Comparison of ENCODE assay signal across 9 cellular contexts in the genomic region with DNA sequence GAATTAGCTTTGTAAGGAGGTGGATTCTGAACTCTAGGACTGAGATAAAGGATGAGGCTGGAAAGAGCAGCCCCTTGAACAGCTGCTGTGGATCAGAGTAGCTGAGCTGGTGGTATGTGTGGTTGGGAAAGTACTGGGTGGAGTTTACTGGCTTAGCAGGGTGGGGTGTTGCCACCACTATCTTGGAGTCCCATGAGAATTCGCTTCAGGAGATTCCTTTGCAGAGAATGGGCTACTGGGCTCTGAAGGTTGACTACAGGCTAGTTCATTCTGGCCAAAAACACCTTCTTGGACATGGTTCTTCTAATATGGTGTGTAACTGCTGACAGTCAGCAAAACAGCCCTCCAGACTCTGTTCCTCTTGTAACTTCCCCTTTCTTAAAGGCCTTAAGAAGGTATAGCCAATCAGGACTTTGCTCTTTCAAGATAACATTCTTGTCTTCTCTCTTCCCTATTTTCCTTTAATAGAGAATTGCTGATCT. TPM values are rescaled to one million over a fixed set of nuclear protein-coding genes. Genes with fewer than 3 reads are reported as not detected.
A peak's percentile ranks its signal among the peaks of the same experiment; 100 is the strongest.
DNase-seq lines count a peak whose midpoint lies in the region; ATAC-seq and FAIRE-seq lines count a peak whose summit lies in the region.
"Had no signal": no experiment of that assay in that cellular context is flagged by ENCODE, and none has a peak within 500 bp of the region (broad histone marks: within the 10 kb centered on the region; RNA-seq: fewer than 3 reads in every experiment).

No MANE protein-coding gene starts in this region.

- H3K14ac ChIP-seq in neuronal stem cell (ENCODE audit: low read length), result no peak overlapping the region

- DNase-seq in GM18507 (ENCODE audit: extremely low spot score, insufficient read length, low read depth), result peak; percentile 30
- peak; percentile 84 for DNase-seq in RPMI8226
- DNase-seq in left lobe of liver (ENCODE audit: low spot score), result no peak
- no peak for DNase-seq in NCI-H2171 (lab: John Stamatoyannopoulos, UW)
- no peak for DNase-seq in effector CD4-positive, alpha-beta T cell
- no peak for DNase-seq in COR-L47 (lab: John Stamatoyannopoulos, UW)
- DNase-seq in neuronal stem cell (ENCODE audit: low spot score), result no peak

- H2AK5ac ChIP-seq in neuronal stem cell (ENCODE audit: low read depth, low read length), result no peak overlapping the region

- H3K4me3 ChIP-seq in neuronal stem cell (ENCODE audit: low read length in 2 of 2), result no peak overlapping the region

- H2AFZ ChIP-seq in neuronal stem cell (ENCODE audit: low read length), result no peak overlapping the region

- H3K4me2 ChIP-seq in neuronal stem cell (ENCODE audit: insufficient read depth, low read length, poor library complexity, severe bottlenecking), result no peak overlapping the region

- H3K36me3 ChIP-seq in neuronal stem cell (replicated peaks in 1 of 2; ENCODE audit: control insufficient read depth in 2 of 2, insufficient read depth in 2 of 2, low read length in 2 of 2), result peaks cover 0 to 3% of the 10 kb centered on the region in 2 donors

- H2BK120ac ChIP-seq in neuronal stem cell (ENCODE audit: low read depth, low read length), result no peak overlapping the region

- ATAC-seq in HG02763 (IDR thresholded peaks at IDR 0.05; ENCODE audit: unreplicated experiment), result peak; percentile 34
- ATAC-seq in left lobe of liver, result peak; percentile 45

- H3K23ac ChIP-seq in neuronal stem cell (ENCODE audit: low read depth, low read length, poor library complexity), result no peak overlapping the region

- H2BK15ac ChIP-seq in neuronal stem cell (ENCODE audit: low read length), result no peak overlapping the region

- H3K18ac ChIP-seq in neuronal stem cell (ENCODE audit: low read length), result no peak overlapping the region

- no peaks in the 10 kb centered on the region for H3K9me3 ChIP-seq in neuronal stem cell (replicated peaks in 1 of 2; ENCODE audit: control insufficient read depth in 2 of 2, insufficient read depth in 1 of 2, low read depth in 1 of 2, low read length in 2 of 2)

- no peaks in the 10 kb centered on the region for H3K27me3 ChIP-seq in neuronal stem cell (ENCODE audit: control insufficient read depth in 3 of 3, insufficient read depth in 3 of 3, low read depth in 1 of 3, low read length in 3 of 3)

- H2BK5ac ChIP-seq in neuronal stem cell (ENCODE audit: low read length), result no peak overlapping the region

- peaks cover 3 to 5% of the 10 kb centered on the region in 2 donors for H3K4me1 ChIP-seq in neuronal stem cell (ENCODE audit: control insufficient read depth in 2 of 2, insufficient read depth in 1 of 2, low read depth in 1 of 2, low read length in 2 of 2)

- peak; percentile 75 for FAIRE-seq in GM18507 (lab: Jason Lieb, UNC)
- FAIRE-seq: islet of Langerhans had no signal

- WGBS in neuronal stem cell (ENCODE audit: extremely low coverage in 2 of 2, insufficient read length in 2 of 2, insufficient replicate concordance in 1 of 2), 2 donors, result no CpG with 5 or more reads among the region's 1 CpG

- no peaks in the 10 kb centered on the region for H3K79me1 ChIP-seq in neuronal stem cell (ENCODE audit: low read depth, low read length)

- H3K9ac ChIP-seq in neuronal stem cell (ENCODE audit: low read depth, low read length, poor library complexity), result no peak overlapping the region

- no peak overlapping the region for H3K4ac ChIP-seq in neuronal stem cell (ENCODE audit: low read length)

- no peak overlapping the region for H3K27ac ChIP-seq in neuronal stem cell (replicated peaks; ENCODE audit: low read length)

- H4K8ac ChIP-seq in neuronal stem cell (ENCODE audit: low read depth, low read length), result no peak overlapping the region

- no peak overlapping the region for H2BK12ac ChIP-seq in neuronal stem cell (ENCODE audit: low read length)

- no peak overlapping the region for H4K91ac ChIP-seq in neuronal stem cell (ENCODE audit: low read depth, low read length, poor library complexity)

RNA-seq across cellular contexts. Expression of a gene that starts 52.7 kb away (rescaled TPM):
- 7.3 TPM for total RNA-seq in left lobe of liver
- 5.1 TPM for polyA plus RNA-seq in neuronal stem cell (2013, experiment 1 of 2)
- 5.4 TPM for polyA plus RNA-seq in neuronal stem cell (2013, experiment 2 of 2)

Comparison
In these comparisons a context has a peak if more than half of its experiments do, and no peak if none do; other contexts are left out.
1. DNase-seq: peak in GM18507 (single experiment) and RPMI8226 (single experiment); none in left lobe of liver (single experiment), NCI-H2171 (single experiment), effector CD4-positive, alpha-beta T cell (single experiment), COR-L47 (single experiment) and neuronal stem cell (single experiment).